8 cellular contexts compared by ENCODE assay signal in the genomic region with DNA sequence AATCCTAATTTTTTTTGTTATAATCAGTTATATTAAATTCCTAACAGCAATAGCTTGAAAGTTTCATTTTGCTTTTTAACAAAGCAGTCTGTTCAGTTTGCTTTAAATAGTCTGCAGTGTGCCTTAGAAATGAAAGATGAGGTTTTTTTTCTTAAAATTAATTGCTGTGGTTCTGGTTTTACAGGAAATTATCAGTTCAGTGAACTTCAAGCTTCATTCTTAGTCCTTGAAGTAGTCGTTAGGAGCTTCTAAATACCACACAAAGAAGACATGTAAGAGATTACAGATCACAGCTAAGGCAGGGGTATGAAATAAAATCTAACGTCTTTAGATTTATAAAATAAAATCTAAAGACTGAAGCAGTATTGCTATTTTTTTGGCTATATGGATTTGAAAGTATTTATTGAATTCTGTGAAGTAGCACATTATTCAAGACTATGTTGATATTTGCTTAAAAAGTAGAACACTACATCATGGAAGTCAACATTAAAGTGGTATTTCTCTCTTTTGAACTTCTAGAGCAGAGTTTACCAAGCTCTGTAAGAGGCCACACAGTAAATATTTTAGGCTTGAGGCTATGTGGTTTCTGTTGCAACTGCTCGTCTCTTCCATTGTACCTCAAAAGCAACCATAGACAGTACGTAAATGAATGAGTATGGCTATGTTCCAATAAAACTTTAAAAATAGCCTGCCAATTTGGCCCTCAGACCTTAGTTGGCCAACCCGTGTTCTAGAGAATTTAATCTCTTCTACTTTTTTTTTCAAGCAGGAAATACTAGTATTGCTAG. TPM values are rescaled to one million over a fixed set of nuclear protein-coding genes. Genes with fewer than 3 reads are reported as not detected.
A peak's percentile ranks its signal among the peaks of the same experiment; 100 is the strongest.
DNase-seq lines count a peak whose midpoint lies in the region; ATAC-seq and TF ChIP-seq lines count a peak whose summit lies in the region.

No MANE protein-coding gene starts in this region.

- H3K4me1 ChIP-seq in upper lobe of left lung, result peaks cover 17 to 27% (median 22%) of the 10 kb centered on the region in 4 donors

- POLR2A ChIA-PET in AG04450 (lab: Yijun Ruan, JAX), result interaction anchor here (0.7 kb wide), 1 partner anchor 123 kb away, joined by 4 read pairs; no protein-coding TSS in a partner anchor
- POLR2A ChIA-PET in activated B cell treated with CpG ODN at 0.5 μM for 24 hours (lab: Charles Lee), result interaction anchor here (0.6 kb wide), 1 partner anchor 723 kb away, joined by 4 read pairs; no protein-coding TSS in a partner anchor

- CTCF ChIA-PET in AG04450 (lab: Charles Lee), result interaction anchor here (0.6 to 3.0 kb wide), 7 partner anchors 22 to 342 kb away, joined by 3 to 35 read pairs (median 3); no protein-coding TSS in a partner anchor
- CTCF ChIA-PET in activated B cell treated with CpG ODN at 0.5 μM for 24 hours (lab: Charles Lee), result no interaction called here

- H3K27me3 Mint-ChIP-seq in activated B cell treated with CpG ODN at 0.5 μM for 24 hours, result no peaks in the 10 kb centered on the region

- peaks cover 35% of the 10 kb centered on the region for H3K4me1 Mint-ChIP-seq in activated B cell treated with CpG ODN at 0.5 μM for 24 hours

- no peak for TF ChIP-seq POLR2A in upper lobe of left lung (IDR thresholded peaks at IDR 0.05)

- H3K27me3 ChIP-seq in AG04450 (ENCODE audit: control insufficient read depth, insufficient read depth, low read length) (no peaks in the 10 kb centered on the region), upper lobe of left lung (no peaks in the 10 kb centered on the region)

- no peak overlapping the region for H3K27ac ChIP-seq in AG04450 (ENCODE audit: low read depth, low read length)
- peak overlapping the region in 3 of 4 donors; percentile 7 to 40 (median 12) for H3K27ac ChIP-seq in upper lobe of left lung

- H3K36me3 ChIP-seq in upper lobe of left lung, result peaks cover 0 to 21% (median 0%) of the 10 kb centered on the region in 4 donors

- peak; percentile 23 for DNase-seq in AG04450 (ENCODE audit: low read depth, low spot score)
- DNase-seq in activated B cell treated with CpG ODN at 0.5 μM for 24 hours, result no peak
- peak; percentile 95 for DNase-seq in iris pigment epithelial cell (ENCODE audit: low read depth)
- DNase-seq in upper lobe of left lung, result no peak
- DNase-seq in NCI-H526 (lab: John Stamatoyannopoulos, UW), result no peak
- DNase-seq in COLO668 (lab: John Stamatoyannopoulos, UW; ENCODE audit: unreplicated experiment), result no peak

- H3K27ac Mint-ChIP-seq in activated B cell treated with CpG ODN at 0.5 μM for 24 hours, result peak overlapping the region; percentile 70

- H3K4me3 Mint-ChIP-seq in activated B cell treated with CpG ODN at 0.5 μM for 24 hours, result peak overlapping the region; percentile 45

- H3K36me3 Mint-ChIP-seq in activated B cell treated with CpG ODN at 0.5 μM for 24 hours (ENCODE audit: low read depth), result peaks cover 23% of the 10 kb centered on the region

- WGBS in upper lobe of left lung, 2 donors, result 15% methylated on average over 5 of the region's 5 CpGs

- TF ChIP-seq CTCF in AG04450 (IDR thresholded peaks at IDR 0.05; ENCODE audit: low read depth, low read length), result no peak
- no peak for TF ChIP-seq CTCF in activated B cell treated with CpG ODN at 0.5 μM for 24 hours (IDR thresholded peaks at IDR 0.05)
- TF ChIP-seq CTCF in upper lobe of left lung (IDR thresholded peaks at IDR 0.05), result no peak

- intact Hi-C loops in activated B cell treated with CpG ODN at 0.5 μM for 24 hours (cut with micrococcal nuclease), result loop anchor here (2.0 kb wide), 1 partner anchor 14 kb away; no protein-coding TSS in a partner anchor

- H3K9me3 ChIP-seq in AG04450 (ENCODE audit: control insufficient read depth, insufficient read depth, low read length) (no peaks in the 10 kb centered on the region), upper lobe of left lung (no peaks in the 10 kb centered on the region)

- no peak overlapping the region for H3K4me3 ChIP-seq in AG04450 (ENCODE audit: low read depth, low read length)
- no peak overlapping the region for H3K4me3 ChIP-seq in upper lobe of left lung

- no peaks in the 10 kb centered on the region for H3K9me3 Mint-ChIP-seq in activated B cell treated with CpG ODN at 0.5 μM for 24 hours

- peak; percentile 52 for ATAC-seq in GM18870 (IDR thresholded peaks at IDR 0.05; ENCODE audit: unreplicated experiment)
- peak; percentile 47 for ATAC-seq in HG03342 (IDR thresholded peaks at IDR 0.05; ENCODE audit: unreplicated experiment)
- peak; percentile 40 for ATAC-seq in activated B cell treated with CpG ODN at 0.5 μM for 24 hours (ENCODE audit: low read depth)
- ATAC-seq in upper lobe of left lung (ENCODE audit: low FRiP score in 2 of 2), result peak in 1 of 2 donors; percentile 83

- TF ChIP-seq EP300 in upper lobe of left lung (IDR thresholded peaks at IDR 0.05), result no peak

RNA-seq across cellular contexts. Expression of a gene that starts 7.9 kb away (rescaled TPM):
- polyA plus RNA-seq in AG04450 (2011; rRNA removed), result 25.5 and 26.9 TPM in 2 replicates
- 15.7 and 16.0 TPM in 2 replicates for polyA minus RNA-seq in AG04450 (2011; rRNA and poly(A)+ RNA removed)
- total RNA-seq in activated B cell treated with CpG ODN at 0.5 μM for 24 hours (29.3 and 39.2 TPM in 2 replicates), upper lobe of left lung (10 to 100 TPM; 18.8 to 47.7 (median 23.5) TPM)

Comparison
In these comparisons a context has a peak if more than half of its experiments do, and no peak if none do; other contexts are left out.
1. DNase-seq: peak in AG04450 (single experiment) and iris pigment epithelial cell (single experiment); none in activated B cell treated with CpG ODN at 0.5 μM for 24 hours (single experiment), upper lobe of left lung (0 of 2), NCI-H526 (0 of 2) and COLO668 (single experiment).